In the genomic region with DNA sequence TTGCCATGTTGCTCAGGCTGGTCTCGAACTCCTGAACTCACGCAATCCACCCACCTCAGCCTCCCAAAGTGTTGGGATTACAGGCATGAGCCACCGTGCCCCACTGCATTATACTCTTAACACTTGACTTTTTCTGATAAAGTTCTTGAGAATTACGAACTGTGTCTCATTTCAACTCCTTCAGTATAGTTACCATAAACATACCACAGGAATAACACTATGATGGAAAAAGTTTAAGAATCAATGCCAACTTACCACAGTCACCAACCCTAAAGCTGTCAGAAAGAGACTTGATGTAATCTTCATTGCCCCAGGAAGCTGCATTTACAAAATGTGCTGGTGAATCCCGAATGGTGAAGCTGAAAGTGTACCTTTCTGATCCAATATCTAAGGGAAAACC, we compare ENCODE assay signal across 10 cellular contexts. TPM values are rescaled to one million over a fixed set of nuclear protein-coding genes. Genes with fewer than 3 reads are reported as not detected.
"Had no signal": no experiment of that assay in that cellular context is flagged by ENCODE, and none has a peak within 500 bp of the region (broad histone marks: within the 10 kb centered on the region; RNA-seq: fewer than 3 reads in every experiment).

No MANE protein-coding gene starts in this region.

- H3K4me3 ChIP-seq: K562 had no signal

- H3K9me3 Mint-ChIP-seq: IgD-negative memory B cell had no signal

- H3K4me3 Mint-ChIP-seq: IgD-negative memory B cell had no signal

- H3K36me3 Mint-ChIP-seq: IgD-negative memory B cell had no signal

- ATAC-seq: HepG2, K562 had no signal

- DNase-seq: IMR-90, KBM-7, KG1 had no signal

- FAIRE-seq: HepG2, HTR-8/SVneo, K562 had no signal

- H3K27ac Mint-ChIP-seq: IgD-negative memory B cell had no signal

- H3K27ac ChIP-seq: HL-60 had no signal

RNA-seq across cellular contexts. Expression of a gene that starts 10.2 kb away (rescaled TPM):
- total RNA-seq: HepG2, HT-29, HT1080, IMR-90 had no signal
- polyA plus RNA-seq: IgD-negative memory B cell had no signal

RNA-seq across cellular contexts. Expression of a gene that starts 56.5 kb away (rescaled TPM):
- total RNA-seq: HepG2, HT-29, HT1080, IMR-90, K562 had no signal
- polyA plus RNA-seq: HepG2, IgD-negative memory B cell, IMR-90, K562 had no signal
